8 cellular contexts compared by ENCODE assay signal in genomic region chr12:56688129-56688845, GRCh38. TPM values are rescaled to one million over a fixed set of nuclear protein-coding genes. Genes with fewer than 3 reads are reported as not detected.
DNase-seq lines count a peak whose midpoint lies in the region; ATAC-seq and TF ChIP-seq lines count a peak whose summit lies in the region.

Gene PTGES3 (minus strand): TSS chr12:56688284. CDS start chr12:56687999, 285 bp downstream.

- H3K4ac ChIP-seq in trophoblast cell (ENCODE audit: low read depth, low read length), result peak within 1 kb of the TSS; percentile 91

- H3K36me3 ChIP-seq in cardiac muscle cell (no peaks in the 10 kb centered on the region), trophoblast cell (ENCODE audit: control insufficient read depth in 1 of 2, insufficient read depth in 2 of 2, low read length in 2 of 2) (peaks cover 0 to 2% of the 10 kb centered on the region in 2 experiments), transverse colon (no peaks in the 10 kb centered on the region)

- TF ChIP-seq POLR2A in transverse colon (IDR thresholded peaks at IDR 0.05), result peak; percentile 97

- H3K4me3 ChIP-seq in GM12865 (ENCODE audit: low read depth, low read length) (peak within 1 kb of the TSS; percentile 77), cardiac muscle cell (peak within 1 kb of the TSS; percentile 81), trophoblast cell (ENCODE audit: low read depth, low read length) (peak within 1 kb of the TSS; percentile 82), transverse colon (peak within 1 kb of the TSS; percentile 64 to 93 (median 86))

- TF ChIP-seq EP300 in transverse colon (IDR thresholded peaks at IDR 0.05; ENCODE audit: low read depth), result no peak

- H3K4me1 ChIP-seq in cardiac muscle cell (ENCODE audit: low read depth) (peaks cover 16% of the 10 kb centered on the region), trophoblast cell (ENCODE audit: control insufficient read depth in 1 of 2, insufficient read depth in 2 of 2, low read length in 2 of 2) (peaks cover 0 to 2% of the 10 kb centered on the region in 2 experiments), transverse colon (peaks cover 0 to 43% (median 28%) of the 10 kb centered on the region in 4 donors)

- peak within 1 kb of the TSS; percentile 69 for H4K12ac ChIP-seq in trophoblast cell (ENCODE audit: low read depth, low read length)

- H3K4me3 Mint-ChIP-seq in activated naive CD8-positive, alpha-beta T cell treated with anti-CD3 and anti-CD28 coated beads, Interleukin-2, amount 50 U/mL, for 24 hours, result peak within 1 kb of the TSS; percentile 99

- H3K18ac ChIP-seq in trophoblast cell (ENCODE audit: low read length), result peak within 1 kb of the TSS; percentile 87

- peak within 1 kb of the TSS; percentile 95 for H3K27ac Mint-ChIP-seq in activated naive CD8-positive, alpha-beta T cell treated with anti-CD3 and anti-CD28 coated beads, Interleukin-2, amount 50 U/mL, for 24 hours

- H2BK120ac ChIP-seq in trophoblast cell (ENCODE audit: insufficient read depth, low read length, poor library complexity), result peak within 1 kb of the TSS; percentile 77

- H2BK12ac ChIP-seq in trophoblast cell (ENCODE audit: low read length), result no peak within 1 kb of the TSS

- no peaks in the 10 kb centered on the region for H3K9me3 Mint-ChIP-seq in activated naive CD8-positive, alpha-beta T cell treated with anti-CD3 and anti-CD28 coated beads, Interleukin-2, amount 50 U/mL, for 24 hours

- H3K36me3 Mint-ChIP-seq in activated naive CD8-positive, alpha-beta T cell treated with anti-CD3 and anti-CD28 coated beads, Interleukin-2, amount 50 U/mL, for 24 hours (ENCODE audit: low read depth), result peaks cover 37% of the 10 kb centered on the region

- H3K9me3 ChIP-seq in cardiac muscle cell (ENCODE audit: low read depth), result no peaks in the 10 kb centered on the region
- H3K9me3 ChIP-seq in trophoblast cell (ENCODE audit: insufficient read depth, low read depth, low read length), result no peaks in the 10 kb centered on the region
- no peaks in the 10 kb centered on the region for H3K9me3 ChIP-seq in transverse colon

- H4K8ac ChIP-seq in trophoblast cell (ENCODE audit: low read depth, low read length), result peak within 1 kb of the TSS; percentile 79

- peak within 1 kb of the TSS; percentile 90 for H4K91ac ChIP-seq in trophoblast cell (ENCODE audit: low read depth, low read length)

- H3K79me1 ChIP-seq in trophoblast cell (ENCODE audit: low read length), result peaks cover 16% of the 10 kb centered on the region

- intact Hi-C loops in transverse colon (cut with DNase I; ENCODE audit: low total_unique reads), result loop anchor here (2.0 kb wide), 1 partner anchor 37 kb away; the partner anchor contains the start of gene NACA

- DNase-seq in GM12865 (ENCODE audit: low read depth), result peak; percentile 99
- DNase-seq in NCI-H1417 treated with DMSO at 0.1 percent for 48 hours (lab: John Stamatoyannopoulos, UW), result peak; percentile 94
- DNase-seq in SW480 (ENCODE audit: low spot score), result peak; percentile 98
- peak; percentile 99 for DNase-seq in activated naive CD8-positive, alpha-beta T cell treated with anti-CD3 and anti-CD28 coated beads, Interleukin-2, amount 50 U/mL, for 24 hours
- DNase-seq in cardiac muscle cell (ENCODE audit: low read depth in 1 of 2, low spot score in 1 of 2), result peak; percentile 99
- peak; percentile 98 to 99 for DNase-seq in trophoblast cell
- peak; percentile 98 for DNase-seq in transverse colon

- H3K27me3 ChIP-seq in cardiac muscle cell (no peaks in the 10 kb centered on the region), trophoblast cell (ENCODE audit: insufficient read depth, low read length) (no peaks in the 10 kb centered on the region), transverse colon (no peaks in the 10 kb centered on the region)

- H3K79me2 ChIP-seq in trophoblast cell (ENCODE audit: control insufficient read depth, insufficient read depth, low read length, poor library complexity), result peaks cover 22% of the 10 kb centered on the region

- H3K4me2 ChIP-seq in trophoblast cell (ENCODE audit: low read length), result peak within 1 kb of the TSS; percentile 91

- peak within 1 kb of the TSS; percentile 87 for H2BK5ac ChIP-seq in trophoblast cell (ENCODE audit: low read depth, low read length, poor library complexity)

- no CpG with 5 or more reads among the region's 64 CpGs for WGBS in trophoblast cell (ENCODE audit: extremely low coverage, insufficient coverage, insufficient read length)
- 0 to 3% methylated on average over 16 to 31 of the region's 64 CpGs for WGBS in transverse colon (ENCODE audit: low coverage in 1 of 2), 2 donors

- H3K4me1 Mint-ChIP-seq in activated naive CD8-positive, alpha-beta T cell treated with anti-CD3 and anti-CD28 coated beads, Interleukin-2, amount 50 U/mL, for 24 hours, result peaks cover 34% of the 10 kb centered on the region

- H3K27ac ChIP-seq in cardiac muscle cell, result peak within 1 kb of the TSS; percentile 96
- peak within 1 kb of the TSS; percentile 98 for H3K27ac ChIP-seq in trophoblast cell (ENCODE audit: low read depth, low read length)
- H3K27ac ChIP-seq in transverse colon, result peak within 1 kb of the TSS; percentile 100

- no peak for TF ChIP-seq CTCF in GM12865 (IDR thresholded peaks at IDR 0.05; ENCODE audit: insufficient read depth, low read depth, low read length, missing control alignments)
- TF ChIP-seq CTCF in cardiac muscle cell (IDR thresholded peaks at IDR 0.05; ENCODE audit: low read depth, low read length), result no peak
- no peak for TF ChIP-seq CTCF in transverse colon (IDR thresholded peaks at IDR 0.05)

- no peak within 1 kb of the TSS for H3K23ac ChIP-seq in trophoblast cell (ENCODE audit: low read length)

- H3K27me3 Mint-ChIP-seq in activated naive CD8-positive, alpha-beta T cell treated with anti-CD3 and anti-CD28 coated beads, Interleukin-2, amount 50 U/mL, for 24 hours, result peaks cover 2% of the 10 kb centered on the region

- peak within 1 kb of the TSS; percentile 95 for H3K14ac ChIP-seq in trophoblast cell (ENCODE audit: low read length)

- ATAC-seq in HG02763 (IDR thresholded peaks at IDR 0.05; ENCODE audit: unreplicated experiment), result peak; percentile 63
- peak; percentile 82 for ATAC-seq in activated naive CD8-positive, alpha-beta T cell treated with anti-CD3 and anti-CD28 coated beads, Interleukin-2, amount 50 U/mL, for 24 hours

- H2AK5ac ChIP-seq in trophoblast cell (ENCODE audit: low read length), result peak within 1 kb of the TSS; percentile 73

- peak within 1 kb of the TSS; percentile 97 for H3K9ac ChIP-seq in trophoblast cell (ENCODE audit: low read length)

- in situ Hi-C loops in transverse colon (cut with MboI; ENCODE audit: low pct_ligation_motif_present in 1 of 4, low pct_unique_long_range_greater_than_20kb in 1 of 4, low sequenced_read_pairs in 3 of 4), result no loop called here

- peak within 1 kb of the TSS; percentile 64 for H2AFZ ChIP-seq in trophoblast cell (ENCODE audit: insufficient read depth, low read length, poor library complexity)

RNA-seq across cellular contexts. Expression of gene PTGES3, which starts in this region (rescaled TPM):
- total RNA-seq in cardiac muscle cell (59.9 and 82.2 TPM in 2 replicates), transverse colon (100 to 1,000 TPM in 2 of 4 donors, 10 to 100 TPM in 2; 40.4 to 168 (median 102) TPM)
- 210 and 262 TPM in 2 replicates for polyA plus RNA-seq in cardiac muscle cell
- polyA plus RNA-seq in trophoblast cell (2013), result 298 and 301 TPM in 2 replicates

Comparison
In these comparisons a context has a peak if more than half of its experiments do, and no peak if none do; other contexts are left out.
1. Peak in every context shown above with its lines: DNase-seq, ATAC-seq, H3K4me3 ChIP-seq and H3K27ac ChIP-seq.